Comparison of ENCODE assay signal across 1 cellular context in genomic region chr7:81112731-81113130, GRCh38.
TF ChIP-seq lines count a peak whose summit lies in the region.

No MANE protein-coding gene starts in this region.

TF ChIP-seq in HEK293, 187 proteins besides CTCF, POLR2A, EP300 and RAD21 (continued from another document):
- no peak for TF ChIP-seq ZNF501 (tag by site-specific recombination; IDR thresholded peaks at IDR 0.05)
- TF ChIP-seq ZNF280D (tag by site-specific recombination; IDR thresholded peaks at IDR 0.05), result no peak
- TF ChIP-seq TSHZ1 (tag by site-specific recombination; IDR thresholded peaks at IDR 0.05; ENCODE audit: borderline replicate concordance), result no peak
- TF ChIP-seq MZF1 (tag by site-specific recombination; IDR thresholded peaks at IDR 0.05; ENCODE audit: borderline replicate concordance), result no peak
- no peak for TF ChIP-seq ZFP41 (tag by site-specific recombination; IDR thresholded peaks at IDR 0.05; ENCODE audit: borderline replicate concordance)
- TF ChIP-seq ZNF768 (tag by site-specific recombination; IDR thresholded peaks at IDR 0.05), result no peak
- TF ChIP-seq ZNF114 (tag by site-specific recombination; IDR thresholded peaks at IDR 0.05), result no peak
- no peak for TF ChIP-seq ZNF670 (tag by site-specific recombination; IDR thresholded peaks at IDR 0.05; ENCODE audit: low read depth)
- no peak for TF ChIP-seq SETDB1 (IDR thresholded peaks at IDR 0.05; ENCODE audit: insufficient read length, low read length)
- TF ChIP-seq ZNF184 (tag by site-specific recombination; IDR thresholded peaks at IDR 0.05), result no peak
- TF ChIP-seq ZNF133 (tag by site-specific recombination; IDR thresholded peaks at IDR 0.05), result no peak
